1 cellular context compared by ENCODE assay signal in the genomic region with DNA sequence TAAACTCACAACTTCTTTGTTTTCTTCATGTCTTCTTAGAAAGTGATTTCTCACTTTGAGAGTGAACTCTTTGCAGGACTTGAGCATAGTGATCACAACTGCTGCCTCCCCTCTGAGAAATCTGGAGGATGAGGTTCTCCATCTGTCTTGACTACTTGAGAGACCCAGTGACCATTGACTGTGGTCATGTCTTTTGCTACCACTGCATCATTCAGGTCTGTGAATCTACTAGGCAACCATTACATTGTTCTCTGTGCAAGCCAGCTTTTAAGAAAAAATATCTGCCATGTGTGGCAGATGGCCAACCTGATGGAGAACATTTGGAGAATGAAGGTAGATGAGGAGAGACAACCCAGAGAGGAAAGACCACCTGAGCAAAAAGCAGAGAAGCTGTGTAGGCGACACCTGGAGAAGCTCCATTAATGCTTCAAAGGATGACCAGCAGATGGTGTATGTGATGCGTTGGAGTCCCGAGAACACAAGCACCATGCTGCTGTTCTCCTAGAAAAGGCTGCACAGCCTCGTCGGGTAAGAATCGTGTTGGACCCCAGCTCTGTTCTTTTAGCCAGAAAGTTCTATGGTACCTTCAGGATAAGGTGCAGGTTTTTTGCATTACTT.
TF ChIP-seq lines count a peak whose summit lies in the region.

No MANE protein-coding gene starts in this region.

TF ChIP-seq in K562, 482 proteins besides CTCF, POLR2A, EP300 and RAD21 (continued from another document):
- TF ChIP-seq, protein P1, sequence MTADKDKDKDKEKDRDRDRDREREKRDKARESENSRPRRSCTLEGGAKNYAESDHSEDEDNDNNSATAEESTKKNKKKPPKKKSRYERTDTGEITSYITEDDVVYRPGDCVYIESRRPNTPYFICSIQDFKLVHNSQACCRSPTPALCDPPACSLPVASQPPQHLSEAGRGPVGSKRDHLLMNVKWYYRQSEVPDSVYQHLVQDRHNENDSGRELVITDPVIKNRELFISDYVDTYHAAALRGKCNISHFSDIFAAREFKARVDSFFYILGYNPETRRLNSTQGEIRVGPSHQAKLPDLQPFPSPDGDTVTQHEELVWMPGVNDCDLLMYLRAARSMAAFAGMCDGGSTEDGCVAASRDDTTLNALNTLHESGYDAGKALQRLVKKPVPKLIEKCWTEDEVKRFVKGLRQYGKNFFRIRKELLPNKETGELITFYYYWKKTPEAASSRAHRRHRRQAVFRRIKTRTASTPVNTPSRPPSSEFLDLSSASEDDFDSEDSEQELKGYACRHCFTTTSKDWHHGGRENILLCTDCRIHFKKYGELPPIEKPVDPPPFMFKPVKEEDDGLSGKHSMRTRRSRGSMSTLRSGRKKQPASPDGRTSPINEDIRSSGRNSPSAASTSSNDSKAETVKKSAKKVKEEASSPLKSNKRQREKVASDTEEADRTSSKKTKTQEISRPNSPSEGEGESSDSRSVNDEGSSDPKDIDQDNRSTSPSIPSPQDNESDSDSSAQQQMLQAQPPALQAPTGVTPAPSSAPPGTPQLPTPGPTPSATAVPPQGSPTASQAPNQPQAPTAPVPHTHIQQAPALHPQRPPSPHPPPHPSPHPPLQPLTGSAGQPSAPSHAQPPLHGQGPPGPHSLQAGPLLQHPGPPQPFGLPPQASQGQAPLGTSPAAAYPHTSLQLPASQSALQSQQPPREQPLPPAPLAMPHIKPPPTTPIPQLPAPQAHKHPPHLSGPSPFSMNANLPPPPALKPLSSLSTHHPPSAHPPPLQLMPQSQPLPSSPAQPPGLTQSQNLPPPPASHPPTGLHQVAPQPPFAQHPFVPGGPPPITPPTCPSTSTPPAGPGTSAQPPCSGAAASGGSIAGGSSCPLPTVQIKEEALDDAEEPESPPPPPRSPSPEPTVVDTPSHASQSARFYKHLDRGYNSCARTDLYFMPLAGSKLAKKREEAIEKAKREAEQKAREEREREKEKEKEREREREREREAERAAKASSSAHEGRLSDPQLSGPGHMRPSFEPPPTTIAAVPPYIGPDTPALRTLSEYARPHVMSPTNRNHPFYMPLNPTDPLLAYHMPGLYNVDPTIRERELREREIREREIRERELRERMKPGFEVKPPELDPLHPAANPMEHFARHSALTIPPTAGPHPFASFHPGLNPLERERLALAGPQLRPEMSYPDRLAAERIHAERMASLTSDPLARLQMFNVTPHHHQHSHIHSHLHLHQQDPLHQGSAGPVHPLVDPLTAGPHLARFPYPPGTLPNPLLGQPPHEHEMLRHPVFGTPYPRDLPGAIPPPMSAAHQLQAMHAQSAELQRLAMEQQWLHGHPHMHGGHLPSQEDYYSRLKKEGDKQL (CRISPR knock-in tag; IDR thresholded peaks at IDR 0.05; ENCODE audit: borderline replicate concordance) = no peak
- TF ChIP-seq ZFP36 (IDR thresholded peaks at IDR 0.05; ENCODE audit: low read depth, low read length, partially characterized antibody) (peak; percentile 84), HSF4 (CRISPR knock-in tag; IDR thresholded peaks at IDR 0.05; ENCODE audit: borderline replicate concordance) (no peak), DACH1 (IDR thresholded peaks at IDR 0.05; ENCODE audit: partially characterized antibody) (no peak), STAG1 (CRISPR knock-in tag; IDR thresholded peaks at IDR 0.05; ENCODE audit: borderline replicate concordance) (peak; percentile 68; the same call in 1 of the 2 replicates)
- TF ChIP-seq, protein P2, sequence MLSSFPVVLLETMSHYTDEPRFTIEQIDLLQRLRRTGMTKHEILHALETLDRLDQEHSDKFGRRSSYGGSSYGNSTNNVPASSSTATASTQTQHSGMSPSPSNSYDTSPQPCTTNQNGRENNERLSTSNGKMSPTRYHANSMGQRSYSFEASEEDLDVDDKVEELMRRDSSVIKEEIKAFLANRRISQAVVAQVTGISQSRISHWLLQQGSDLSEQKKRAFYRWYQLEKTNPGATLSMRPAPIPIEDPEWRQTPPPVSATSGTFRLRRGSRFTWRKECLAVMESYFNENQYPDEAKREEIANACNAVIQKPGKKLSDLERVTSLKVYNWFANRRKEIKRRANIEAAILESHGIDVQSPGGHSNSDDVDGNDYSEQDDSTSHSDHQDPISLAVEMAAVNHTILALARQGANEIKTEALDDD (IDR thresholded peaks at IDR 0.05) = no peak
